ENCODE assay signal across 17 cellular contexts in genomic region chr2:46148369-46148736, GRCh38.
DNase-seq lines count a peak whose midpoint lies in the region; ATAC-seq, FAIRE-seq and TF ChIP-seq lines count a peak whose summit lies in the region.
"Had no signal": no experiment of that assay in that cellular context is flagged by ENCODE, and none has a peak within 500 bp of the region (broad histone marks: within the 10 kb centered on the region; RNA-seq: fewer than 3 reads in every experiment).

No MANE protein-coding gene starts in this region.

- dilution Hi-C loops in IMR-90 (cut with HindIII; ENCODE audit: low sequenced_read_pairs, unreplicated experiment) = no loop called here

- H4K91ac ChIP-seq in IMR-90 (ENCODE audit: insufficient read depth, low read depth, low read length) = no peak overlapping the region

- H3K27me3 ChIP-seq in IMR-90 (ENCODE audit: control insufficient read depth, insufficient read depth, low read length) (no peaks in the 10 kb centered on the region), bronchial epithelial cell (ENCODE audit: control insufficient read depth, insufficient read depth, low read length) (no peaks in the 10 kb centered on the region), sigmoid colon (no peaks in the 10 kb centered on the region)

- BruUV-seq in IMR-90 (replicated peaks; lab: Mats Ljungman, UMichigan) = no TSS peak

- no peak overlapping the region for H3K18ac ChIP-seq in IMR-90 (ENCODE audit: low read depth, low read length)

- no peak overlapping the region for H3K9ac ChIP-seq in IMR-90 (ENCODE audit: low read depth, low read length)

- H3K4me3 ChIP-seq in IMR-90 (ENCODE audit: insufficient read depth, low read depth, low read length) = no peak overlapping the region
- H3K4me3 ChIP-seq in bronchial epithelial cell (ENCODE audit: low read depth, low read length) = no peak overlapping the region
- no peak overlapping the region for H3K4me3 ChIP-seq in sigmoid colon
- H3K4me3 ChIP-seq: HAP-1 had no signal

- H2AFZ ChIP-seq in IMR-90 (replicated peaks; ENCODE audit: low read length, poor library complexity) = no peak overlapping the region

- H2BK5ac ChIP-seq in IMR-90 (ENCODE audit: low read depth, low read length, poor library complexity, severe bottlenecking) = no peak overlapping the region

- H2BK15ac ChIP-seq in IMR-90 (ENCODE audit: low read depth, low read length) = no peak overlapping the region

- H3K56ac ChIP-seq in IMR-90 (ENCODE audit: extremely low read depth, insufficient read depth, low read length) = no peak overlapping the region

- H3K27ac ChIP-seq in IMR-90 (ENCODE audit: insufficient read depth, low read length) (no peak overlapping the region), sigmoid colon (no peak overlapping the region)
- H3K27ac ChIP-seq: 22Rv1 had no signal

- H3K14ac ChIP-seq in IMR-90 (replicated peaks; ENCODE audit: low read depth, low read length) = no peak overlapping the region

- H3K79me1 ChIP-seq in IMR-90 (ENCODE audit: low read depth in 1 of 2, low read length in 2 of 2) = peaks cover 0 to 33% of the 10 kb centered on the region in 2 experiments; a peak in 2 of 4 replicates

- H3K27me3 Mint-ChIP-seq in activated CD8-positive, alpha-beta memory T cell treated with anti-CD3 and anti-CD28 coated beads, Interleukin-2, amount 10 ng/mL, durations not matched to agents 7 days and 5 days = no peaks in the 10 kb centered on the region
- H3K27me3 Mint-ChIP-seq: CD8-positive, alpha-beta memory T cell had no signal

- intact Hi-C loops in IMR-90 (cut with micrococcal nuclease) = no loop called here
- intact Hi-C loops in sigmoid colon (cut with DNase I) = no loop called here

- peaks cover 10% of the 10 kb centered on the region for H3K4me1 ChIP-seq in IMR-90 (ENCODE audit: control insufficient read depth, insufficient read depth, low read length)
- H3K4me1 ChIP-seq in sigmoid colon = no peaks in the 10 kb centered on the region
- H3K4me1 ChIP-seq: HAP-1 had no signal

- H3K9me1 ChIP-seq in IMR-90 (ENCODE audit: insufficient read depth, low read length) = peaks cover 16% of the 10 kb centered on the region

- H3K36me3 Mint-ChIP-seq in activated CD8-positive, alpha-beta memory T cell treated with anti-CD3 and anti-CD28 coated beads, Interleukin-2, amount 10 ng/mL, durations not matched to agents 7 days and 5 days = peaks cover 30% of the 10 kb centered on the region

- in situ Hi-C loops in IMR-90 (cut with MboI; ENCODE audit: low sequenced_read_pairs) = no loop called here

- no peak overlapping the region for H4K5ac ChIP-seq in IMR-90 (ENCODE audit: low read depth, low read length)

- no peak overlapping the region for H2BK20ac ChIP-seq in IMR-90 (ENCODE audit: low read depth, low read length)

- H4K20me1 ChIP-seq in IMR-90 (ENCODE audit: insufficient read depth, low read length) = peaks cover 8% of the 10 kb centered on the region

- peaks cover 3% of the 10 kb centered on the region for H3K36me3 ChIP-seq in IMR-90 (ENCODE audit: control insufficient read depth, insufficient read depth, low read length)
- no peaks in the 10 kb centered on the region for H3K36me3 ChIP-seq in bronchial epithelial cell (ENCODE audit: control insufficient read depth, insufficient read depth, low read length)
- H3K36me3 ChIP-seq in sigmoid colon = peaks cover 0 to 29% (median 0%) of the 10 kb centered on the region in 4 donors
- H3K36me3 ChIP-seq: HAP-1 had no signal

- no peak overlapping the region; a peak in 1 of 4 replicates for H4K8ac ChIP-seq in IMR-90 (ENCODE audit: low read depth in 2 of 2, low read length in 2 of 2)

- peak; percentile 31 for DNase-seq in activated CD8-positive, alpha-beta memory T cell treated with anti-CD3 and anti-CD28 coated beads, Interleukin-2, amount 10 ng/mL, durations not matched to agents 7 days and 5 days
- no peak for DNase-seq in activated CD8-positive, alpha-beta memory T cell treated with anti-CD3 and anti-CD28 coated beads, Interleukin-2, amount 50 U/mL, for 4 hours
- DNase-seq in IMR-90 (no peak), bronchial epithelial cell (ENCODE audit: low read depth) (no peak), sigmoid colon (peak; percentile 29), HCEC 1CT (no peak), NCI-H345 (lab: John Stamatoyannopoulos, UW) (no peak)
- DNase-seq: Caco-2; CD8-positive, alpha-beta memory T cell; DND-41; GDM1; HFFc6 had no signal

- no peak for ATAC-seq in activated CD8-positive, alpha-beta memory T cell treated with anti-CD3 and anti-CD28 coated beads, Interleukin-2, amount 10 ng/mL, durations not matched to agents 7 days and 5 days
- no peak for ATAC-seq in IMR-90 (ENCODE audit: low read depth)
- ATAC-seq: HepG2 had no signal

- peak overlapping the region; percentile 32; the same call in 1 of the 2 replicates for H3K4ac ChIP-seq in IMR-90 (ENCODE audit: low read depth, low read length)

- no peak overlapping the region for H2AK9ac ChIP-seq in IMR-90 (replicated peaks; ENCODE audit: low read depth, low read length, poor library complexity)

- no peak for TF ChIP-seq EP300 in sigmoid colon (IDR thresholded peaks at IDR 0.05)

- no peak overlapping the region for H2BK120ac ChIP-seq in IMR-90 (ENCODE audit: low read depth, low read length)

- TF ChIP-seq CTCF in IMR-90 (conservative IDR thresholded peaks at IDR 0.05; ENCODE audit: low read depth, low read length) (no peak), bronchial epithelial cell (IDR thresholded peaks at IDR 0.05; ENCODE audit: insufficient read depth, low read length, severe bottlenecking) (no peak), sigmoid colon (IDR thresholded peaks at IDR 0.05) (no peak)

- no peak for TF ChIP-seq RAD21 in IMR-90 (IDR thresholded peaks at IDR 0.05; ENCODE audit: low read length)

- no peaks in the 10 kb centered on the region for H3K9me3 Mint-ChIP-seq in activated CD8-positive, alpha-beta memory T cell treated with anti-CD3 and anti-CD28 coated beads, Interleukin-2, amount 10 ng/mL, durations not matched to agents 7 days and 5 days (ENCODE audit: low read depth)
- H3K9me3 Mint-ChIP-seq: CD14-positive monocyte; CD8-positive, alpha-beta memory T cell; HFFc6 had no signal

- TF ChIP-seq POLR2A in IMR-90 (IDR thresholded peaks at IDR 0.05; ENCODE audit: low read depth, low read length) (no peak), sigmoid colon (IDR thresholded peaks at IDR 0.05) (no peak)

- WGBS in IMR-90 (ENCODE audit: extremely low coverage in 2 of 2, insufficient read length in 1 of 2), 2 experiments = 100% methylated on average over 1 of the region's 2 CpGs; no CpG with 5 or more reads in 1 of the 2 experiments
- 92 to 96% methylated on average over 2 of the region's 2 CpGs for WGBS in sigmoid colon, 2 donors

- FAIRE-seq in bronchial epithelial cell (lab: Jason Lieb, UNC) = peak; percentile 23
- FAIRE-seq: H1, HepG2 had no signal

- POLR2A ChIA-PET in IMR-90 (lab: Charles Lee; ENCODE audit: unreplicated experiment) = no interaction called here

- H3K27ac Mint-ChIP-seq in activated CD8-positive, alpha-beta memory T cell treated with anti-CD3 and anti-CD28 coated beads, Interleukin-2, amount 10 ng/mL, durations not matched to agents 7 days and 5 days = no peak overlapping the region
- H3K27ac Mint-ChIP-seq: CD14-positive monocyte, HFFc6 had no signal

- H3K9me3 ChIP-seq in IMR-90 (ENCODE audit: control insufficient read depth, insufficient read depth, low read length) (no peaks in the 10 kb centered on the region), sigmoid colon (no peaks in the 10 kb centered on the region)
- H3K9me3 ChIP-seq: Caco-2, HAP-1 had no signal

- CTCF ChIA-PET in activated CD8-positive, alpha-beta memory T cell treated with anti-CD3 and anti-CD28 coated beads, Interleukin-2, amount 10 ng/mL, durations not matched to agents 7 days and 5 days (lab: Charles Lee) = interaction anchor here (1.3 kb wide), 1 partner anchor 89 kb away, joined by 3 read pairs; no protein-coding TSS in a partner anchor
- CTCF ChIA-PET in IMR-90 (lab: Yijun Ruan, JAX) = no interaction called here

- H3K4me3 Mint-ChIP-seq in activated CD8-positive, alpha-beta memory T cell treated with anti-CD3 and anti-CD28 coated beads, Interleukin-2, amount 10 ng/mL, durations not matched to agents 7 days and 5 days = no peak overlapping the region
- H3K4me3 Mint-ChIP-seq: CD14-positive monocyte; CD8-positive, alpha-beta memory T cell; HFFc6 had no signal

- H2AK5ac ChIP-seq in IMR-90 (ENCODE audit: low read depth, low read length) = 0 out of 2 replicates have a peak overlapping the region, but pooled peaks have one; percentile 27

- no peak overlapping the region for H3K23ac ChIP-seq in IMR-90 (ENCODE audit: low read depth, low read length)

- peaks cover 64% of the 10 kb centered on the region for H3K4me1 Mint-ChIP-seq in activated CD8-positive, alpha-beta memory T cell treated with anti-CD3 and anti-CD28 coated beads, Interleukin-2, amount 10 ng/mL, durations not matched to agents 7 days and 5 days

- H3K4me2 ChIP-seq in IMR-90 (ENCODE audit: low read depth, low read length) = no peak overlapping the region

TF ChIP-seq in IMR-90, 13 proteins besides CTCF, POLR2A, EP300 and RAD21:
- TF ChIP-seq RCOR1 (IDR thresholded peaks at IDR 0.05; ENCODE audit: insufficient replicate concordance, low read length) = no peak
- TF ChIP-seq MAZ (IDR thresholded peaks at IDR 0.05; ENCODE audit: borderline replicate concordance, low read depth, low read length) = no peak
- TF ChIP-seq FOS (IDR thresholded peaks at IDR 0.05; ENCODE audit: low read depth, low read length) = no peak
- TF ChIP-seq USF2 (IDR thresholded peaks at IDR 0.05; ENCODE audit: low read depth, low read length) = no peak
- no peak for TF ChIP-seq NFE2L2 (IDR thresholded peaks at IDR 0.05; ENCODE audit: low read depth, low read length)
- no peak for TF ChIP-seq CEBPB (IDR thresholded peaks at IDR 0.05; ENCODE audit: low read depth, low read length)
- TF ChIP-seq BHLHE40 (IDR thresholded peaks at IDR 0.05; ENCODE audit: low read depth, low read length) = no peak

Comparison
In these comparisons a context has a peak if more than half of its experiments do, and no peak if none do; other contexts are left out.
1. DNase-seq: peak in activated CD8-positive, alpha-beta memory T cell treated with anti-CD3 and anti-CD28 coated beads, Interleukin-2, amount 10 ng/mL, durations not matched to agents 7 days and 5 days (single experiment) and sigmoid colon (single experiment); none in activated CD8-positive, alpha-beta memory T cell treated with anti-CD3 and anti-CD28 coated beads, Interleukin-2, amount 50 U/mL, for 4 hours (single experiment), IMR-90 (single experiment), bronchial epithelial cell (single experiment), HCEC 1CT (single experiment) and NCI-H345 (single experiment).